In genomic region chr2:218186355-218186766, GRCh38 we compare ENCODE assay signal across 8 cellular contexts. TPM values are rescaled to one million over a fixed set of nuclear protein-coding genes. Genes with fewer than 3 reads are reported as not detected.
A peak's percentile ranks its signal among the peaks of the same experiment; 100 is the strongest.
DNase-seq lines count a peak whose midpoint lies in the region; ATAC-seq and TF ChIP-seq lines count a peak whose summit lies in the region.

No MANE protein-coding gene starts in this region.

- no CpG with 5 or more reads among the region's 8 CpGs for WGBS in trophoblast cell (ENCODE audit: extremely low coverage, insufficient coverage, insufficient read length)

- no peak overlapping the region for H3K14ac ChIP-seq in trophoblast cell (ENCODE audit: low read length)

- no peaks in the 10 kb centered on the region for H3K36me3 ChIP-seq in Loucy (ENCODE audit: insufficient read depth, low read length)
- no peaks in the 10 kb centered on the region for H3K36me3 ChIP-seq in SJCRH30
- no peaks in the 10 kb centered on the region for H3K36me3 ChIP-seq in trophoblast cell (ENCODE audit: control insufficient read depth in 1 of 2, insufficient read depth in 2 of 2, low read length in 2 of 2)
- no peaks in the 10 kb centered on the region for H3K36me3 ChIP-seq in thoracic aorta

- no peak overlapping the region for H2BK120ac ChIP-seq in trophoblast cell (ENCODE audit: insufficient read depth, low read length, poor library complexity)

- H2AFZ ChIP-seq in Loucy (ENCODE audit: low read length): peak overlapping the region; percentile 93
- H2AFZ ChIP-seq in trophoblast cell (ENCODE audit: insufficient read depth, low read length, poor library complexity): peak overlapping the region; percentile 37

- no peaks in the 10 kb centered on the region for H3K27me3 ChIP-seq in Loucy (ENCODE audit: insufficient read depth, low read length, poor library complexity, severe bottlenecking)
- peaks cover 12% of the 10 kb centered on the region; the same call in 1 of the 2 replicates for H3K27me3 ChIP-seq in SJCRH30
- no peaks in the 10 kb centered on the region for H3K27me3 ChIP-seq in trophoblast cell (ENCODE audit: insufficient read depth, low read length)
- H3K27me3 ChIP-seq in thoracic aorta (replicated peaks; ENCODE audit: insufficient read depth): no peaks in the 10 kb centered on the region

- no peak overlapping the region for H4K8ac ChIP-seq in trophoblast cell (ENCODE audit: low read depth, low read length)

- H2BK12ac ChIP-seq in trophoblast cell (ENCODE audit: low read length): no peak overlapping the region

- no peak overlapping the region for H3K4ac ChIP-seq in trophoblast cell (ENCODE audit: low read depth, low read length)

- DNase-seq in NK-92 treated with Interleukin-12 subunit alpha and Interleukin-12 subunit beta, amount 100 ng/mL, for 24 hours (lab: John Stamatoyannopoulos, UW): peak; percentile 18
- DNase-seq in NK-92 (lab: John Stamatoyannopoulos, UW; ENCODE audit: unreplicated experiment) (no peak), SJCRH30 (peak; percentile 48 to 75), glomerular endothelial cell (ENCODE audit: extremely low read depth, low read depth, low spot score) (peak; percentile 44), trophoblast cell (peak; percentile 81 to 95), thoracic aorta (ENCODE audit: low spot score) (no peak)
- peak; percentile 54 for DNase-seq in activated gamma-delta T cell treated with anti-CD3 and anti-CD28 coated beads, Interleukin-2, amount 50 U/mL, for 16 hours (ENCODE audit: low read depth)

- H3K79me1 ChIP-seq in trophoblast cell (ENCODE audit: low read length): no peaks in the 10 kb centered on the region

- H3K79me2 ChIP-seq in Loucy (ENCODE audit: insufficient read depth, low read length) (no peaks in the 10 kb centered on the region), trophoblast cell (ENCODE audit: control insufficient read depth, insufficient read depth, low read length, poor library complexity) (no peaks in the 10 kb centered on the region)

- H3K9ac ChIP-seq in Loucy (ENCODE audit: low read depth, low read length, poor library complexity, severe bottlenecking) (peak overlapping the region; percentile 41), trophoblast cell (ENCODE audit: low read length) (no peak overlapping the region)

- no peak overlapping the region for H3K27ac ChIP-seq in SJCRH30
- no peak overlapping the region for H3K27ac ChIP-seq in trophoblast cell (ENCODE audit: low read depth, low read length)
- no peak overlapping the region for H3K27ac ChIP-seq in thoracic aorta

- H3K4me2 ChIP-seq in Loucy (ENCODE audit: low read depth, low read length, poor library complexity, severe bottlenecking) (peak overlapping the region; percentile 52), trophoblast cell (ENCODE audit: low read length) (no peak overlapping the region)

- H3F3A ChIP-seq in Loucy (ENCODE audit: low read depth): no peaks in the 10 kb centered on the region

- no peak overlapping the region for H2BK5ac ChIP-seq in trophoblast cell (ENCODE audit: low read depth, low read length, poor library complexity)

- peak; percentile 90 for TF ChIP-seq CTCF in Loucy (conservative IDR thresholded peaks at IDR 0.05; ENCODE audit: low read length)
- TF ChIP-seq CTCF in thoracic aorta (IDR thresholded peaks at IDR 0.05): peak; percentile 86

- no peak overlapping the region for H3K18ac ChIP-seq in trophoblast cell (ENCODE audit: low read length)

- no peaks in the 10 kb centered on the region for H3K9me2 ChIP-seq in Loucy (replicated peaks; ENCODE audit: low read depth, low read length)

- H4K12ac ChIP-seq in trophoblast cell (ENCODE audit: low read depth, low read length): no peak overlapping the region

- H4K91ac ChIP-seq in trophoblast cell (ENCODE audit: low read depth, low read length): no peak overlapping the region

- ATAC-seq in thoracic aorta (ENCODE audit: insufficient number of reproducible peaks, low FRiP score, low read depth): peak; percentile 75

- H3K4me1 ChIP-seq in Loucy (ENCODE audit: insufficient read depth, low read length, poor library complexity, severe bottlenecking) (peaks cover 5% of the 10 kb centered on the region), SJCRH30 (peaks cover 4% of the 10 kb centered on the region; the same call in 1 of the 2 replicates), trophoblast cell (ENCODE audit: control insufficient read depth in 1 of 2, insufficient read depth in 2 of 2, low read length in 2 of 2) (no peaks in the 10 kb centered on the region), thoracic aorta (ENCODE audit: control insufficient read depth in 1 of 2, low read depth in 2 of 2) (peaks cover 0 to 14% of the 10 kb centered on the region in 2 donors)

- H3K23ac ChIP-seq in trophoblast cell (ENCODE audit: low read length): no peak overlapping the region

- H2AK5ac ChIP-seq in trophoblast cell (ENCODE audit: low read length): no peak overlapping the region

- H4K20me1 ChIP-seq in Loucy (ENCODE audit: insufficient read depth, low read length, poor library complexity, severe bottlenecking): no peaks in the 10 kb centered on the region

- H3K4me3 ChIP-seq in Loucy (ENCODE audit: low read length, poor library complexity, severe bottlenecking) (peak overlapping the region; percentile 24), SJCRH30 (0 out of 2 replicates have a peak overlapping the region, but pooled peaks have one; percentile 14), trophoblast cell (ENCODE audit: low read depth, low read length) (no peak overlapping the region), thoracic aorta (peak overlapping the region; percentile 16)

- H3K9me3 ChIP-seq in Loucy (ENCODE audit: insufficient read depth, low read depth, low read length): no peaks in the 10 kb centered on the region
- no peaks in the 10 kb centered on the region for H3K9me3 ChIP-seq in SJCRH30 (replicated peaks)
- H3K9me3 ChIP-seq in trophoblast cell (ENCODE audit: insufficient read depth, low read depth, low read length): no peaks in the 10 kb centered on the region
- H3K9me3 ChIP-seq in thoracic aorta: no peaks in the 10 kb centered on the region

RNA-seq across cellular contexts. Expression of gene CXCR1, which starts 19.6 kb away (rescaled TPM):
- not detected in 2 replicates for total RNA-seq in SJCRH30 (2014; rRNA removed; shearing (Covaris generic))
- not detected in 2 replicates for total RNA-seq in glomerular endothelial cell
- not detected in 2 replicates for polyA plus RNA-seq in trophoblast cell (2013)
- total RNA-seq in thoracic aorta: 1 to 10 TPM in 1 of 2 donors, under 1 TPM in 1; 0.41 to 4.4 TPM

RNA-seq across cellular contexts. Expression of gene ARPC2, which starts 30.6 kb away (rescaled TPM):
- total RNA-seq in SJCRH30 (2014; rRNA removed; shearing (Covaris generic)): 141 and 150 TPM in 2 replicates
- total RNA-seq in glomerular endothelial cell (530 and 644 TPM in 2 replicates), thoracic aorta (100 to 1,000 TPM; 378 to 469 TPM)
- polyA plus RNA-seq in trophoblast cell (2013): 573 and 598 TPM in 2 replicates

Comparison
In these comparisons a context has a peak if more than half of its experiments do, and no peak if none do; other contexts are left out.
1. DNase-seq: peak in NK-92 treated with Interleukin-12 subunit alpha and Interleukin-12 subunit beta, amount 100 ng/mL, for 24 hours (single experiment), SJCRH30 (2 of 2), activated gamma-delta T cell treated with anti-CD3 and anti-CD28 coated beads, Interleukin-2, amount 50 U/mL, for 16 hours (single experiment), glomerular endothelial cell (single experiment) and trophoblast cell (2 of 2); none in NK-92 (single experiment) and thoracic aorta (single experiment).